Comparison of ENCODE assay signal across 10 cellular contexts in the genomic region with DNA sequence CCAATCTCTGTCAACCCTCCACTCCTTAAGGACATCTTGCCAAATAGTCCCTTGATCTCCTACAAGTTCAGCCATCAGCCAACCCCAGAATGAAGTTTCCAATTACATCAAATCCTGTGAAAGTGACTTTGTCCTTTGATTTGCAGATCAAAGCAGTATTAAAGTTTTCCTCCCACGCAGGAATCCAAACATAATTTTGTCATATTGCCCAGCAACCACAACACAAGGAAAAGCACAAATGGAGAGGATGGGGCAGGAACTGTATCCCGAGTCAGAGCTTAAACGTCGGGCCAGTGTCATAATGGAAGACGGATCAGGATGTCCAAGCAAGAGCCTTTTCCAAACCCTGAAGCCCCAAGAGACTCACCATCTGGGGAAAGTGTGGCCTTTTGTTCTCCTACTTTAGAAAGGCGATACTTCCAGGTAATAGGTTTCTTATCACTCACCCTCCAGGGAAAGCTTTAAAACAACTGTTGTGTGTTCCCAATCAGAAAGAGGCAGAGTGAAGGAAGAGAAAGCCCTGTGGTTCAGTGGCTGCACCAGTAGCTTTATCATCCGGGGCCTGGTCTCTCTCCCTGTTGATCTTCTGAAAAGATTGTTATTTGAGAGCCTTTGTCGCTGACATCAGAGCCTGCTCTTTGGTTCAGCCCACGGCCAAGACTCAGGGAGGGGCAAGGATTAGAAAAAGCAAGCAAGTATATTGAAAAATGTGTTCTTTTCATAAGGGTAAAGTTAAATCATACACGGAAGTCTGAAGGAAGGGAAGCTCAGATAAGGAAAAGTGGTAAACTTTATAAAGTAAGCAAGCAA. TPM values are rescaled to one million over a fixed set of nuclear protein-coding genes. Genes with fewer than 3 reads are reported as not detected.
A peak's percentile ranks its signal among the peaks of the same experiment; 100 is the strongest.
DNase-seq lines count a peak whose midpoint lies in the region; ATAC-seq and TF ChIP-seq lines count a peak whose summit lies in the region.
"Had no signal": no experiment of that assay in that cellular context is flagged by ENCODE, and none has a peak within 500 bp of the region (broad histone marks: within the 10 kb centered on the region; RNA-seq: fewer than 3 reads in every experiment).

No MANE protein-coding gene starts in this region.

- H3K4me3 ChIP-seq in HUES64 (ENCODE audit: low read length) (no peak overlapping the region), brain microvascular endothelial cell (ENCODE audit: low read depth, low read length) (peak overlapping the region; percentile 2), right lobe of liver (no peak overlapping the region)

- H3K9ac ChIP-seq in HUES64 (ENCODE audit: low read depth, low read length), result peak overlapping the region; percentile 28; the same call in 1 of the 2 replicates

- H3K9me3 ChIP-seq in HUES64 (ENCODE audit: insufficient read depth, low read depth, low read length) (no peaks in the 10 kb centered on the region), right lobe of liver (no peaks in the 10 kb centered on the region)

- peaks cover 3% of the 10 kb centered on the region for H3K36me3 Mint-ChIP-seq in type B pancreatic cell

- peak overlapping the region; percentile 92 for H3K27ac Mint-ChIP-seq in type B pancreatic cell
- H3K27ac Mint-ChIP-seq: activated T-helper 2 cell treated with anti-CD3 and anti-CD28 coated beads, Interferon-gamma antibody, Interleukin-2, Interleukin-4, amounts not matched to agents 10 μg/mL and 5 μg/mL and 100 μg/mL, durations not matched to agents 14 hours and 24 hours and 36 hours had no signal

- H3K4me1 Mint-ChIP-seq in type B pancreatic cell (ENCODE audit: unreplicated experiment), result peaks cover 36% of the 10 kb centered on the region

- intact Hi-C loops in right lobe of liver (cut with DNase I), result no loop called here

- no peaks in the 10 kb centered on the region for H3K27me3 ChIP-seq in HUES64 (ENCODE audit: insufficient read depth, low read length)
- H3K27me3 ChIP-seq in brain microvascular endothelial cell (replicated peaks), result no peaks in the 10 kb centered on the region
- no peaks in the 10 kb centered on the region for H3K27me3 ChIP-seq in right lobe of liver

- 77% methylated on average over 10 of the region's 10 CpGs for WGBS in HUES64
- whole genome bisulfite sequencing in right lobe of liver (ENCODE audit: insufficient coverage, low coverage, low lambda C conversion rate, missing lambda C conversion rate), result 25% methylated on average over 10 of the region's 10 CpGs

- TF ChIP-seq POLR2A in right lobe of liver (IDR thresholded peaks at IDR 0.05), result no peak

- peaks cover 3% of the 10 kb centered on the region for H3K9me3 Mint-ChIP-seq in type B pancreatic cell
- H3K9me3 Mint-ChIP-seq: activated T-helper 2 cell treated with anti-CD3 and anti-CD28 coated beads, Interferon-gamma antibody, Interleukin-2, Interleukin-4, amounts not matched to agents 10 μg/mL and 5 μg/mL and 100 μg/mL, durations not matched to agents 14 hours and 24 hours and 36 hours had no signal

- H3K4me1 ChIP-seq in HUES64 (ENCODE audit: insufficient read depth, low read length) (peaks cover 9% of the 10 kb centered on the region), right lobe of liver (peaks cover 0 to 31% (median 12%) of the 10 kb centered on the region in 4 donors)

- ATAC-seq in right lobe of liver, result peak; percentile 58 to 84 (median 74)
- no peak for ATAC-seq in HG03460 (IDR thresholded peaks at IDR 0.05; ENCODE audit: unreplicated experiment)
- ATAC-seq in GM21825 (IDR thresholded peaks at IDR 0.05; ENCODE audit: unreplicated experiment), result no peak

- TF ChIP-seq CTCF in brain microvascular endothelial cell (IDR thresholded peaks at IDR 0.05; ENCODE audit: low read depth, low read length, missing control alignments) (no peak), right lobe of liver (IDR thresholded peaks at IDR 0.05) (no peak), type B pancreatic cell (conservative IDR thresholded peaks at IDR 0.05) (no peak)

- in situ Hi-C loops in brain microvascular endothelial cell (cut with HindIII; ENCODE audit: low pct_ligation_motif_present, low sequenced_read_pairs), result no loop called here

- H3K27ac ChIP-seq in HUES64 (ENCODE audit: low read depth, low read length), result peak overlapping the region; percentile 11; the same call in 1 of the 2 replicates
- no peak overlapping the region for H3K27ac ChIP-seq in brain microvascular endothelial cell
- peak overlapping the region in 2 of 3 donors; percentile 17 to 45 for H3K27ac ChIP-seq in right lobe of liver

- DNase-seq in brain microvascular endothelial cell, result peak; percentile 36
- DNase-seq in right lobe of liver, result no peak
- no peak for DNase-seq in type B pancreatic cell (ENCODE audit: extremely low spot score, unreplicated experiment)
- DNase-seq in activated CD8-positive, alpha-beta memory T cell treated with anti-CD3 and anti-CD28 coated beads for 24 hours, result no peak
- DNase-seq: KBM-7, NCI-H446 had no signal

- H3K36me3 ChIP-seq in HUES64 (ENCODE audit: insufficient read depth, low read length) (no peaks in the 10 kb centered on the region), brain microvascular endothelial cell (replicated peaks) (no peaks in the 10 kb centered on the region), right lobe of liver (no peaks in the 10 kb centered on the region)

- H3K27me3 Mint-ChIP-seq in type B pancreatic cell, result no peaks in the 10 kb centered on the region

- H3K4me3 Mint-ChIP-seq in type B pancreatic cell, result peak overlapping the region; percentile 77

RNA-seq across cellular contexts. Expression of gene EXPH5, which starts 41.7 kb away (rescaled TPM):
- 1.00 TPM for polyA plus RNA-seq in HUES64 (2013, experiment 1 of 2)
- 0.70 TPM for polyA plus RNA-seq in HUES64 (2013, experiment 2 of 2)
- total RNA-seq in right lobe of liver, result 10 to 100 TPM in 3 of 6 experiments, 1 to 10 TPM in 3; 8.3 to 12.4 (median 10.2) TPM
- total RNA-seq in type B pancreatic cell (ENCODE audit: low replicate concordance), result 15.2 and 37.4 TPM in 2 replicates

RNA-seq across cellular contexts. Expression of gene POGLUT3, which starts 53.7 kb away (rescaled TPM):
- polyA plus RNA-seq in HUES64 (2013, experiment 1 of 2), result 15.5 TPM
- 19.8 TPM for polyA plus RNA-seq in HUES64 (2013, experiment 2 of 2)
- total RNA-seq in right lobe of liver, result 10 to 100 TPM in 2 of 6 experiments, 1 to 10 TPM in 4; 5.5 to 11.8 (median 9.9) TPM
- 19.2 and 23.8 TPM in 2 replicates for total RNA-seq in type B pancreatic cell (ENCODE audit: low replicate concordance)

Comparison
In these comparisons a context has a peak if more than half of its experiments do, and no peak if none do; other contexts are left out.
1. ATAC-seq: peak in right lobe of liver (4 of 4); none in HG03460 (single experiment) and GM21825 (single experiment).